In the genomic region with DNA sequence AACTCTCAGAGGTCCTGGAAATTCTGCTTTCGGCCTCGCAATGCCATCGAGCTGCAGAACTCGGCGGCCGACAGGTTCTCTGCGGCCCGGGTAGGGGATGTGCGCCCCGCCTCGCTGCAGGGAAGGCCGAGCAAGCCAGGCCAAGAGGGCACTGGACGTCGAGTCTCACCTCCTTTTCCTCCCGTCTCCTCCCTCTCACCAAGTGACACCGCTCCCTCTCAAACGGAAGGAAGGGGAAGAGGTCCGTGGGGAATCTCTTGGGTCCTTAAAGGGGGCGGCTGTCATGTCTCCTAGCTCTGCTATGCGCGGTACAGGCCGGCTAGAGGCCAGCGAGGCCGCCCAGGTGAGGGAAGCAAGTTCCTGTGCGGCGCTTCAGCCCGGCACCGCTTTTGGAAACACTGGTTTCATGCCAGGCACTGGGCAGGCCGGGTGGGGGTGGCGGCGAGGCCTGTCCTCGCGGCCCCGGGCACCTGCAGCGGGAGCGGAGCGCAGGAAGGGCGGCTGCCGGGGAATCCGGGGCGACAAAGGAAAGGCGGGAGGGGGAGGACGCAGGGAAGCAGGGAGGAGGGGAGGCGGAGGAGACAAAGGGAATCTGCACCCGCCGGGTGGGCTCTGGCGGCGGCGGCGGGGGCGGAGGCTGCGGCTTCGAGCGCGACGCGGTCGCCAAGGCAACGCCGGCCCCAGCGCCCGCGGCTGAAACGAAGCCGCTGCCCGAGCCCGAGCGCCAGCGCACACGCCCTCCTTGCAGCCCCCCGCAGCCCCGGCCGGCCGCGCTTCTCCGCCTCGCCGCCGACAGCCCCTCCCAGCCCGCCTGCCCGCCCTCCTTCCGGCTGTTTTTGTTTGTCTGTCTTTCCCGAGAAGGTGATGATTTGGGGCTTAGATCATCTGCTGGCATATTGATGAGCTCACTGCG, we compare ENCODE assay signal across 1 cellular context.
TF ChIP-seq lines count a peak whose summit lies in the region.

No MANE protein-coding gene starts in this region.

TF ChIP-seq in SK-N-SH, 30 proteins besides CTCF, POLR2A, EP300 and RAD21 (continued from another document):
- TF ChIP-seq TEAD4 (IDR thresholded peaks at IDR 0.05; ENCODE audit: borderline replicate concordance, insufficient read depth) (no peak), NRF1 (IDR thresholded peaks at IDR 0.05; ENCODE audit: low read depth, low read length) (0 out of 2 replicates have a peak, but pooled peaks have one; percentile 0), MXI1 (IDR thresholded peaks at IDR 0.05; ENCODE audit: low read depth, low read length) (peak; percentile 46; the same call in 1 of the 2 replicates), SIN3A (IDR thresholded peaks at IDR 0.05; ENCODE audit: borderline replicate concordance, low read depth, low read length) (no peak)
- TF ChIP-seq, protein P1, sequence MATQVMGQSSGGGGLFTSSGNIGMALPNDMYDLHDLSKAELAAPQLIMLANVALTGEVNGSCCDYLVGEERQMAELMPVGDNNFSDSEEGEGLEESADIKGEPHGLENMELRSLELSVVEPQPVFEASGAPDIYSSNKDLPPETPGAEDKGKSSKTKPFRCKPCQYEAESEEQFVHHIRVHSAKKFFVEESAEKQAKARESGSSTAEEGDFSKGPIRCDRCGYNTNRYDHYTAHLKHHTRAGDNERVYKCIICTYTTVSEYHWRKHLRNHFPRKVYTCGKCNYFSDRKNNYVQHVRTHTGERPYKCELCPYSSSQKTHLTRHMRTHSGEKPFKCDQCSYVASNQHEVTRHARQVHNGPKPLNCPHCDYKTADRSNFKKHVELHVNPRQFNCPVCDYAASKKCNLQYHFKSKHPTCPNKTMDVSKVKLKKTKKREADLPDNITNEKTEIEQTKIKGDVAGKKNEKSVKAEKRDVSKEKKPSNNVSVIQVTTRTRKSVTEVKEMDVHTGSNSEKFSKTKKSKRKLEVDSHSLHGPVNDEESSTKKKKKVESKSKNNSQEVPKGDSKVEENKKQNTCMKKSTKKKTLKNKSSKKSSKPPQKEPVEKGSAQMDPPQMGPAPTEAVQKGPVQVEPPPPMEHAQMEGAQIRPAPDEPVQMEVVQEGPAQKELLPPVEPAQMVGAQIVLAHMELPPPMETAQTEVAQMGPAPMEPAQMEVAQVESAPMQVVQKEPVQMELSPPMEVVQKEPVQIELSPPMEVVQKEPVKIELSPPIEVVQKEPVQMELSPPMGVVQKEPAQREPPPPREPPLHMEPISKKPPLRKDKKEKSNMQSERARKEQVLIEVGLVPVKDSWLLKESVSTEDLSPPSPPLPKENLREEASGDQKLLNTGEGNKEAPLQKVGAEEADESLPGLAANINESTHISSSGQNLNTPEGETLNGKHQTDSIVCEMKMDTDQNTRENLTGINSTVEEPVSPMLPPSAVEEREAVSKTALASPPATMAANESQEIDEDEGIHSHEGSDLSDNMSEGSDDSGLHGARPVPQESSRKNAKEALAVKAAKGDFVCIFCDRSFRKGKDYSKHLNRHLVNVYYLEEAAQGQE (IDR thresholded peaks at IDR 0.05; ENCODE audit: low read depth, low read length), result no peak
